Comparison of ENCODE assay signal across 8 cellular contexts in genomic region chr22:20319041-20319744, GRCh38. TPM values are rescaled to one million over a fixed set of nuclear protein-coding genes. Genes with fewer than 3 reads are reported as not detected.
DNase-seq lines count a peak whose midpoint lies in the region; ATAC-seq and TF ChIP-seq lines count a peak whose summit lies in the region.

No MANE protein-coding gene starts in this region.

- H3K36me3 Mint-ChIP-seq in activated naive CD4-positive, alpha-beta T cell treated with anti-CD3 and anti-CD28 coated beads, Interleukin-2, amount 50 U/mL, for 72 hours, result no peaks in the 10 kb centered on the region

- in situ Hi-C loops in GM13977 (cut with MboI; ENCODE audit: low pct_unique_long_range_greater_than_20kb, low sequenced_read_pairs, unreplicated experiment), result no loop called here

- DNase-seq in A673 (ENCODE audit: low spot score), result peak; percentile 43
- peak; percentile 40 for DNase-seq in GM13977 (ENCODE audit: low spot score)
- DNase-seq in HL-60 (ENCODE audit: low read depth in 1 of 2, low spot score in 1 of 2), result peak in 1 of 2 experiments; percentile 25
- peak in 1 of 2 donors; percentile 43 for DNase-seq in activated naive CD4-positive, alpha-beta T cell treated with anti-CD3 and anti-CD28 coated beads, Interleukin-2, amount 50 U/mL, for 72 hours (ENCODE audit: low spot score in 2 of 2)
- DNase-seq in right atrium auricular region (ENCODE audit: low spot score), result peak; percentile 55
- peak; percentile 35 for DNase-seq in putamen (ENCODE audit: low spot score)
- no peak for DNase-seq in GM19238 (ENCODE audit: insufficient read length, low spot score)
- no peak for DNase-seq in stimulated activated CD4-positive, alpha-beta T cell treated with anti-CD3 and anti-CD28 coated beads, Interleukin-4, amount 100 ng/mL, for 24 hours

- peaks cover 3% of the 10 kb centered on the region for H3K4me1 ChIP-seq in A673 (ENCODE audit: insufficient read depth, low read length, poor library complexity, severe bottlenecking)
- H3K4me1 ChIP-seq in right atrium auricular region, result peaks cover 0 to 43% of the 10 kb centered on the region in 2 donors

- BruUV-seq in A673 (replicated peaks; lab: Mats Ljungman, UMichigan), result no TSS peak

- no peaks in the 10 kb centered on the region for H3K9me3 Mint-ChIP-seq in activated naive CD4-positive, alpha-beta T cell treated with anti-CD3 and anti-CD28 coated beads, Interleukin-2, amount 50 U/mL, for 72 hours

- ATAC-seq in activated naive CD4-positive, alpha-beta T cell treated with anti-CD3 and anti-CD28 coated beads, Interleukin-2, amount 50 U/mL, for 72 hours, result no peak

- POLR2A ChIA-PET in A673 (lab: Charles Lee; ENCODE audit: low non-redundant PET), result interaction anchor here (0.6 kb wide), 1 partner anchor 99 kb away, joined by 24 read pairs; no protein-coding TSS in a partner anchor

- H3K9me3 ChIP-seq in A673 (ENCODE audit: low read depth, low read length, poor library complexity, severe bottlenecking) (no peaks in the 10 kb centered on the region), right atrium auricular region (no peaks in the 10 kb centered on the region)

- H3K36me3 ChIP-seq in A673 (ENCODE audit: insufficient read depth, low read length, poor library complexity, severe bottlenecking) (no peaks in the 10 kb centered on the region), right atrium auricular region (no peaks in the 10 kb centered on the region)

- TF ChIP-seq CTCF in A673 (conservative IDR thresholded peaks at IDR 0.05; ENCODE audit: low read depth, low read length) (no peak), GM13977 (IDR thresholded peaks at IDR 0.05; ENCODE audit: extremely low read depth, insufficient read depth, missing control alignments) (no peak), HL-60 (IDR thresholded peaks at IDR 0.05; ENCODE audit: insufficient read depth, low read length) (no peak), right atrium auricular region (IDR thresholded peaks at IDR 0.05) (no peak)

- H3K27ac ChIP-seq in A673 (ENCODE audit: low read depth, low read length, poor library complexity, severe bottlenecking) (peak overlapping the region; percentile 96), HL-60 (replicated peaks) (peak overlapping the region; percentile 76), right atrium auricular region (peak overlapping the region; percentile 92)

- no peaks in the 10 kb centered on the region for H3K27me3 ChIP-seq in A673 (replicated peaks; ENCODE audit: insufficient read depth, low read depth, low read length, poor library complexity)
- no peaks in the 10 kb centered on the region for H3K27me3 ChIP-seq in HL-60 (ENCODE audit: insufficient read depth, poor library complexity, severe bottlenecking)
- no peaks in the 10 kb centered on the region for H3K27me3 ChIP-seq in right atrium auricular region

- H3K4me3 ChIP-seq in A673 (ENCODE audit: low read depth, low read length, poor library complexity, severe bottlenecking) (peak overlapping the region; percentile 95), HL-60 (replicated peaks; ENCODE audit: insufficient read depth, low read length) (peak overlapping the region; percentile 94), right atrium auricular region (peak overlapping the region; percentile 77 to 92)

- CTCF ChIA-PET in A673 (lab: Charles Lee), result interaction anchor here (0.7 to 1.2 kb wide), 2 partner anchors 19 to 137 kb away, joined by 3 to 4 read pairs; no protein-coding TSS in a partner anchor

- intact Hi-C loops in A673 (cut with micrococcal nuclease; ENCODE audit: unreplicated experiment), result loop anchor here (1.0 kb wide), 1 partner anchor 20 kb away; no protein-coding TSS in a partner anchor

- H3K27ac Mint-ChIP-seq in activated naive CD4-positive, alpha-beta T cell treated with anti-CD3 and anti-CD28 coated beads, Interleukin-2, amount 50 U/mL, for 72 hours, result peak overlapping the region; percentile 81 to 87

RNA-seq across cellular contexts. Expression of gene DGCR6L, which starts 0.7 kb away (rescaled TPM):
- total RNA-seq in A673 (2021) (50.7 and 59.7 TPM in 2 replicates), right atrium auricular region (10 to 100 TPM; 60.4 to 64.3 TPM)
- 10 to 100 TPM in 1 of 2 donors, 1 to 10 TPM in 1; 8.6 to 29.6 TPM for total RNA-seq in activated naive CD4-positive, alpha-beta T cell treated with anti-CD3 and anti-CD28 coated beads, Interleukin-2, amount 50 U/mL, for 72 hours

RNA-seq across cellular contexts. Expression of gene RTN4R, which starts 51.1 kb away (rescaled TPM):
- 9.6 and 9.9 TPM in 2 replicates for total RNA-seq in A673 (2021)
- total RNA-seq in activated naive CD4-positive, alpha-beta T cell treated with anti-CD3 and anti-CD28 coated beads, Interleukin-2, amount 50 U/mL, for 72 hours, result 1 to 10 TPM; 1.1 to 2.2 TPM
- total RNA-seq in right atrium auricular region, result 1 to 10 TPM; 1.0 to 2.0 TPM

Comparison
In these comparisons a context has a peak if more than half of its experiments do, and no peak if none do; other contexts are left out.
1. DNase-seq: peak in A673 (single experiment), GM13977 (single experiment), right atrium auricular region (single experiment) and putamen (single experiment); none in GM19238 (single experiment) and stimulated activated CD4-positive, alpha-beta T cell treated with anti-CD3 and anti-CD28 coated beads, Interleukin-4, amount 100 ng/mL, for 24 hours (single experiment).
2. Peak in every context shown above with its lines, with median percentiles within 50 percentile points of each other: H3K27ac ChIP-seq and H3K4me3 ChIP-seq.